8 cellular contexts compared by ENCODE assay signal in genomic region chr22:38114484-38115398, GRCh38. TPM values are rescaled to one million over a fixed set of nuclear protein-coding genes. Genes with fewer than 3 reads are reported as not detected.
DNase-seq lines count a peak whose midpoint lies in the region; ATAC-seq, FAIRE-seq and TF ChIP-seq lines count a peak whose summit lies in the region.

No MANE protein-coding gene starts in this region.

- H3K4me1 ChIP-seq in CD8-positive, alpha-beta memory T cell (ENCODE audit: insufficient read depth, low read length) = no peaks in the 10 kb centered on the region
- H3K4me1 ChIP-seq in Peyer's patch = peaks cover 0 to under 1% (median 0%) of the 10 kb centered on the region in 4 donors
- H3K4me1 ChIP-seq in esophagus squamous epithelium = peaks cover 5 to 38% (median 18%) of the 10 kb centered on the region in 3 donors

- H3K27me3 ChIP-seq in CD8-positive, alpha-beta memory T cell (ENCODE audit: insufficient read depth, low read length, poor library complexity, severe bottlenecking) = no peaks in the 10 kb centered on the region
- H3K27me3 ChIP-seq in Peyer's patch = no peaks in the 10 kb centered on the region
- H3K27me3 ChIP-seq in esophagus squamous epithelium = peaks cover 0 to 4% (median 0%) of the 10 kb centered on the region in 4 donors

- H3K4me1 Mint-ChIP-seq in CD8-positive, alpha-beta memory T cell = peaks cover 4% of the 10 kb centered on the region in 3 donors
- no peaks in the 10 kb centered on the region for H3K4me1 Mint-ChIP-seq in activated T-cell treated with anti-CD3 and anti-CD28 coated beads, Interleukin-2, amount 50 U/mL, for 4 hours (ENCODE audit: low read depth)
- peaks cover 8 to 18% of the 10 kb centered on the region in 2 donors for H3K4me1 Mint-ChIP-seq in natural killer cell

- H3K36me3 ChIP-seq in CD8-positive, alpha-beta memory T cell (ENCODE audit: insufficient read depth, low read length) = no peaks in the 10 kb centered on the region
- H3K36me3 ChIP-seq in Peyer's patch = peaks cover 0 to 11% (median 0%) of the 10 kb centered on the region in 3 donors
- H3K36me3 ChIP-seq in esophagus squamous epithelium = peaks cover 0 to 32% (median 0%) of the 10 kb centered on the region in 3 donors

- H3K9me3 Mint-ChIP-seq in CD8-positive, alpha-beta memory T cell = peaks cover 0 to 2% (median 0%) of the 10 kb centered on the region in 5 donors
- H3K9me3 Mint-ChIP-seq in activated T-cell treated with anti-CD3 and anti-CD28 coated beads, Interleukin-2, amount 50 U/mL, for 4 hours = no peaks in the 10 kb centered on the region
- H3K9me3 Mint-ChIP-seq in natural killer cell = peaks cover 0 to 2% of the 10 kb centered on the region in 2 donors

- POLR2A ChIA-PET in CD8-positive, alpha-beta memory T cell (lab: Charles Lee) = interaction anchor here (0.6 kb wide), 1 partner anchor 125 kb away, joined by 3 read pairs; no protein-coding TSS in a partner anchor

- intact Hi-C loops in esophagus squamous epithelium (cut with DNase I) (no loop called here), natural killer cell (cut with micrococcal nuclease) (loop anchor here (1.0 kb wide), 1 partner anchor 116 kb away; no protein-coding TSS in a partner anchor)

- FAIRE-seq in HTR-8/SVneo (lab: Jason Lieb, UNC) = peak; percentile 31

- no peaks in the 10 kb centered on the region for H3K9me3 ChIP-seq in CD8-positive, alpha-beta memory T cell (ENCODE audit: low read length)
- H3K9me3 ChIP-seq in Peyer's patch (no peaks in the 10 kb centered on the region), esophagus squamous epithelium (no peaks in the 10 kb centered on the region)

- H3K36me3 Mint-ChIP-seq in CD8-positive, alpha-beta memory T cell = peaks cover 3 to 30% (median 7%) of the 10 kb centered on the region in 3 donors
- H3K36me3 Mint-ChIP-seq in activated T-cell treated with anti-CD3 and anti-CD28 coated beads, Interleukin-2, amount 50 U/mL, for 4 hours (ENCODE audit: insufficient read depth) = peaks cover 9% of the 10 kb centered on the region
- H3K36me3 Mint-ChIP-seq in natural killer cell = no peaks in the 10 kb centered on the region

- CTCF ChIA-PET in CD8-positive, alpha-beta memory T cell (lab: Charles Lee) = interaction anchor here (0.6 to 2.6 kb wide), 14 partner anchors 9 to 649 kb away, joined by 3 to 12 read pairs (median 4); no protein-coding TSS in a partner anchor

- TF ChIP-seq CTCF in Peyer's patch (IDR thresholded peaks at IDR 0.05) = peak; percentile 60 to 91 (median 88)
- peak; percentile 78 to 95 (median 90) for TF ChIP-seq CTCF in esophagus squamous epithelium (IDR thresholded peaks at IDR 0.05)
- peak; percentile 86 for TF ChIP-seq CTCF in natural killer cell (IDR thresholded peaks at IDR 0.05)

- no peak overlapping the region for H3K27ac ChIP-seq in CD8-positive, alpha-beta memory T cell (ENCODE audit: low read depth, low read length)
- H3K27ac ChIP-seq in Peyer's patch (no peak overlapping the region), esophagus squamous epithelium (no peak overlapping the region)

- H3K27me3 Mint-ChIP-seq in CD8-positive, alpha-beta memory T cell = no peaks in the 10 kb centered on the region
- no peaks in the 10 kb centered on the region for H3K27me3 Mint-ChIP-seq in activated T-cell treated with anti-CD3 and anti-CD28 coated beads, Interleukin-2, amount 50 U/mL, for 4 hours (ENCODE audit: low read depth)
- H3K27me3 Mint-ChIP-seq in natural killer cell (ENCODE audit: low read depth in 2 of 2) = no peaks in the 10 kb centered on the region

- peak overlapping the region in 1 of 7 donors; percentile 78 for H3K4me3 Mint-ChIP-seq in CD8-positive, alpha-beta memory T cell
- no peak overlapping the region for H3K4me3 Mint-ChIP-seq in activated T-cell treated with anti-CD3 and anti-CD28 coated beads, Interleukin-2, amount 50 U/mL, for 4 hours
- H3K4me3 Mint-ChIP-seq in natural killer cell = peak overlapping the region; percentile 50

- DNase-seq in CD8-positive, alpha-beta memory T cell = peak; percentile 55 to 76 (median 62)
- DNase-seq in HTR-8/SVneo (ENCODE audit: insufficient read length, low spot score) (peak; percentile 85), Peyer's patch (peak; percentile 71 to 91 (median 90)), esophagus squamous epithelium (lab: John Stamatoyannopoulos, UW) (no peak), natural killer cell (peak; percentile 82)
- DNase-seq in activated T-cell treated with anti-CD3 and anti-CD28 coated beads, Interleukin-2, amount 50 U/mL, for 4 hours = peak; percentile 75
- peak; percentile 51 to 54 for DNase-seq in stimulated activated CD8-positive, alpha-beta memory T cell treated with anti-CD3 and anti-CD28 coated beads, Interleukin-7, amount 100 ng/mL, for 48 hours (ENCODE audit: extremely low read depth in 1 of 2, low read depth in 1 of 2)

- peak; percentile 93 to 95 for ATAC-seq in activated T-cell treated with anti-CD3 and anti-CD28 coated beads, Interleukin-2, amount 50 U/mL, for 4 hours
- ATAC-seq in natural killer cell (peak; percentile 88 to 96 (median 95)), HG02759 (IDR thresholded peaks at IDR 0.05; ENCODE audit: unreplicated experiment) (no peak)

- H3K27ac Mint-ChIP-seq in CD8-positive, alpha-beta memory T cell = peak overlapping the region in 4 of 8 donors; percentile 29 to 97 (median 76)
- peak overlapping the region; percentile 47 to 65 for H3K27ac Mint-ChIP-seq in natural killer cell

- 42 to 75% methylated on average over 2 to 9 of the region's 32 CpGs for WGBS in esophagus squamous epithelium, 2 donors

- no peak overlapping the region for H3K4me3 ChIP-seq in CD8-positive, alpha-beta memory T cell (ENCODE audit: low read length)
- H3K4me3 ChIP-seq in Peyer's patch (no peak overlapping the region), esophagus squamous epithelium (no peak overlapping the region)

- TF ChIP-seq POLR2A in Peyer's patch (IDR thresholded peaks at IDR 0.05) (no peak), esophagus squamous epithelium (IDR thresholded peaks at IDR 0.05) (no peak)

RNA-seq across cellular contexts. Expression of gene BAIAP2L2, which starts 4.3 kb away (rescaled TPM):
- under 1 TPM; 0.53 to 0.58 TPM for total RNA-seq in CD8-positive, alpha-beta memory T cell
- not detected for polyA plus RNA-seq in CD8-positive, alpha-beta memory T cell
- total RNA-seq in Peyer's patch (100 to 1,000 TPM in 3 of 4 donors, 10 to 100 TPM in 1; 83.3 to 421 (median 306) TPM), esophagus squamous epithelium (1 to 10 TPM in 3 of 4 donors, under 1 TPM in 1; 0.26 to 4.8 (median 2.8) TPM), natural killer cell (1 to 10 TPM in 2 of 3 donors, under 1 TPM in 1; 0.99 to 1.9 (median 1.2) TPM)
- total RNA-seq in activated T-cell treated with anti-CD3 and anti-CD28 coated beads, Interleukin-2, amount 50 U/mL, for 4 hours = under 1 TPM; 0.32 to 0.43 (median 0.38) TPM

RNA-seq across cellular contexts. Expression of gene SLC16A8, which starts 30.8 kb away (rescaled TPM):
- total RNA-seq in CD8-positive, alpha-beta memory T cell = under 1 TPM in 1 of 2 experiments, not detected in 1; 0.35 TPM
- polyA plus RNA-seq in CD8-positive, alpha-beta memory T cell = not detected
- total RNA-seq in Peyer's patch (not detected), esophagus squamous epithelium (not detected), natural killer cell (1 to 10 TPM in 1 of 3 donors, not detected in 2; 1.0 TPM)
- total RNA-seq in activated T-cell treated with anti-CD3 and anti-CD28 coated beads, Interleukin-2, amount 50 U/mL, for 4 hours = not detected

RNA-seq across cellular contexts. Expression of gene PICK1, which starts 57.5 kb away (rescaled TPM):
- total RNA-seq in CD8-positive, alpha-beta memory T cell = 10 to 100 TPM; 21.0 to 22.5 TPM
- polyA plus RNA-seq in CD8-positive, alpha-beta memory T cell = 9.4 TPM
- total RNA-seq in Peyer's patch (10 to 100 TPM; 40.8 to 51.7 (median 46.4) TPM), esophagus squamous epithelium (10 to 100 TPM; 26.3 to 53.1 (median 31.2) TPM), natural killer cell (10 to 100 TPM; 28.4 to 30.9 (median 29.9) TPM)
- total RNA-seq in activated T-cell treated with anti-CD3 and anti-CD28 coated beads, Interleukin-2, amount 50 U/mL, for 4 hours = 10 to 100 TPM; 21.7 to 24.2 (median 23.1) TPM

Comparison
In these comparisons a context has a peak if more than half of its experiments do, and no peak if none do; other contexts are left out.
1. RNA of gene BAIAP2L2, which starts 4.3 kb away (total RNA-seq): 83.3 to 421 TPM in Peyer's patch; 0.26 to 4.8 TPM in esophagus squamous epithelium, 0.99 to 1.9 TPM in natural killer cell, 0.53 to 0.58 TPM in CD8-positive, alpha-beta memory T cell and 0.32 to 0.43 TPM in activated T-cell treated with anti-CD3 and anti-CD28 coated beads, Interleukin-2, amount 50 U/mL, for 4 hours; every median in the first group is over 10 times any median in the second.
2. Peak in every context shown above with its lines, with median percentiles within 50 percentile points of each other: CTCF ChIP-seq.